In the genomic region with DNA sequence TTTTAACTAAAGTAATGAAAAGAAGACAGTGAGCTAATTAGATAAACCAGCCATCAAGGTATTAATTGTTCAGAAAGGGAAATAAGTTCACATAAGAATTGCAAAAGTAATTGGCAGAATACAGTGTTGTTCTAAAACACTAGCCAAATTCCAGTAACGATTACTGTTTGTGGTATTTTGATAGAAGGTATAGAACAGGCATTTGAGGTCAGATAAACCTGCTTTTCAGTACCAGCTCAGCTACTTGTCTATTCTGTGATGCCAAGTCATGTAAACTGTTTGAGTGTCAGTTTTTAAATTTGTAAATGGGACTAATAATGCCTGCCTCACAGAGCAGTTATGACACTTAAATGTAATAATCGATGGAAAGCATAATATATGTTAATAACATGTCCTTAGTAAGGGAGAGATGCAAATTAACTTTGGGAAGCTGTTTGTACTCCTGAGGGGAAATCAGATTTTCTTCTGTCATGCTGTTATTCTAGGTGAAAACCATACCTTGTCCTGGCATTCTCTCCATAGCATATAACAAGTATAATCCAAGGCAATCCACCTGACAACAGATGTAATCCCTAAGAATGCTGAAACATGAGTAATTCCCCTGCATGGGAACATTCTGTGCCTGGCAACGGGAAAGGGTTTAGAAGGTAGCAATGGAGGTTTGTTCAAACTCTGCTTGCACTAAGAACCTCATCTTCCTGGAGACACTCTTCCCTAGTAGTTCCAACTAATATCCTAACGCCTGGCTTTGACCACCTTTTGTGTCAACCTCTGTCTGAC, we compare ENCODE assay signal across 25 cellular contexts.
"Had no signal": no experiment of that assay in that cellular context is flagged by ENCODE, and none has a peak within 500 bp of the region (broad histone marks: within the 10 kb centered on the region; RNA-seq: fewer than 3 reads in every experiment).

No MANE protein-coding gene starts in this region.

- H3K27me3 ChIP-seq: gastroesophageal sphincter, heart right ventricle, suprapubic skin had no signal

- H3K9me3 ChIP-seq: gastroesophageal sphincter, heart right ventricle, prostate gland, SK-N-SH, suprapubic skin had no signal

- H3K4me1 Mint-ChIP-seq: activated naive CD8-positive, alpha-beta T cell treated with anti-CD3 and anti-CD28 coated beads, Interleukin-2, amount 10 ng/mL, durations not matched to agents 7 days and 5 days; immature natural killer cell; naive thymus-derived CD8-positive, alpha-beta T cell; stimulated activated naive CD8-positive, alpha-beta T cell treated with anti-CD3 and anti-CD28 coated beads, Interleukin-15, amount 100 ng/mL, for 72 hours; T-cell; WTC11 had no signal

- H3K27ac ChIP-seq: gastroesophageal sphincter, heart right ventricle, prostate gland, suprapubic skin had no signal

- ATAC-seq: gastroesophageal sphincter; heart right ventricle; naive thymus-derived CD8-positive, alpha-beta T cell; right cardiac atrium; stimulated activated naive CD8-positive, alpha-beta T cell treated with anti-CD3 and anti-CD28 coated beads, Interleukin-15, amount 100 ng/mL, for 72 hours; T-cell; WTC11 had no signal

- DNase-seq: activated CD4-positive, alpha-beta memory T cell treated with anti-CD3 and anti-CD28 coated beads for 36 hours; activated CD4-positive, alpha-beta T cell treated with anti-CD3 and anti-CD28 coated beads for 4 hours; activated naive CD4-positive, alpha-beta T cell treated with Interleukin-2 at 50 U/mL for 16 hours; activated naive CD8-positive, alpha-beta T cell treated with anti-CD3 and anti-CD28 coated beads, Interleukin-2, amount 10 ng/mL, durations not matched to agents 7 days and 5 days; activated T-cell treated with anti-CD3 and anti-CD28 coated beads, Interleukin-2, amount 50 U/mL, for 24 hours; anterior cingulate cortex; effector memory CD4-positive, alpha-beta T cell; heart right ventricle; immature natural killer cell; mesendoderm; naive thymus-derived CD8-positive, alpha-beta T cell; right cardiac atrium; SK-N-SH; small intestine; stimulated activated CD4-positive, alpha-beta T cell treated with anti-CD3 and anti-CD28 coated beads, Interleukin-15, amount 100 ng/mL, for 24 hours; stimulated activated CD4-positive, alpha-beta T cell treated with anti-CD3 and anti-CD28 coated beads, Interleukin-2, amount 100 ng/mL, for 48 hours; stimulated activated naive CD8-positive, alpha-beta T cell treated with anti-CD3 and anti-CD28 coated beads, Interleukin-15, amount 100 ng/mL, for 72 hours; T-cell; trophoblast cell had no signal

- H3K4me3 Mint-ChIP-seq: activated CD4-positive, alpha-beta memory T cell treated with anti-CD3 and anti-CD28 coated beads for 36 hours; activated naive CD8-positive, alpha-beta T cell treated with anti-CD3 and anti-CD28 coated beads, Interleukin-2, amount 10 ng/mL, durations not matched to agents 7 days and 5 days; activated T-cell treated with anti-CD3 and anti-CD28 coated beads, Interleukin-2, amount 50 U/mL, for 24 hours; dendritic cell treated with granulocyte-macrophage colony-stimulating factor and Interleukin-4, amounts not matched to agents 40 ng/mL and 50 ng/mL, for 4 days; immature natural killer cell; naive thymus-derived CD8-positive, alpha-beta T cell; stimulated activated naive CD8-positive, alpha-beta T cell treated with anti-CD3 and anti-CD28 coated beads, Interleukin-15, amount 100 ng/mL, for 72 hours; T-cell; WTC11 had no signal

- H3K27me3 Mint-ChIP-seq: activated naive CD8-positive, alpha-beta T cell treated with anti-CD3 and anti-CD28 coated beads, Interleukin-2, amount 10 ng/mL, durations not matched to agents 7 days and 5 days; activated T-cell treated with anti-CD3 and anti-CD28 coated beads, Interleukin-2, amount 50 U/mL, for 24 hours; dendritic cell treated with granulocyte-macrophage colony-stimulating factor and Interleukin-4, amounts not matched to agents 40 ng/mL and 50 ng/mL, for 4 days; stimulated activated naive CD8-positive, alpha-beta T cell treated with anti-CD3 and anti-CD28 coated beads, Interleukin-15, amount 100 ng/mL, for 72 hours had no signal

- H3K27ac Mint-ChIP-seq: activated CD4-positive, alpha-beta memory T cell treated with anti-CD3 and anti-CD28 coated beads for 36 hours; activated naive CD8-positive, alpha-beta T cell treated with anti-CD3 and anti-CD28 coated beads, Interleukin-2, amount 10 ng/mL, durations not matched to agents 7 days and 5 days; activated T-cell treated with anti-CD3 and anti-CD28 coated beads, Interleukin-2, amount 50 U/mL, for 24 hours; activated T-helper 2 cell treated with anti-CD3 and anti-CD28 coated beads, Interferon-gamma antibody, Interleukin-2, Interleukin-4, amounts not matched to agents 10 μg/mL and 5 μg/mL and 100 μg/mL, durations not matched to agents 14 hours and 24 hours and 36 hours; dendritic cell treated with granulocyte-macrophage colony-stimulating factor and Interleukin-4, amounts not matched to agents 40 ng/mL and 50 ng/mL, for 4 days; immature natural killer cell; stimulated activated naive CD8-positive, alpha-beta T cell treated with anti-CD3 and anti-CD28 coated beads, Interleukin-15, amount 100 ng/mL, for 72 hours; T-cell; WTC11 had no signal

- H3K9me3 Mint-ChIP-seq: activated CD4-positive, alpha-beta memory T cell treated with anti-CD3 and anti-CD28 coated beads for 36 hours; activated naive CD8-positive, alpha-beta T cell treated with anti-CD3 and anti-CD28 coated beads, Interleukin-2, amount 10 ng/mL, durations not matched to agents 7 days and 5 days; activated T-cell treated with anti-CD3 and anti-CD28 coated beads, Interleukin-2, amount 50 U/mL, for 24 hours; activated T-helper 2 cell treated with anti-CD3 and anti-CD28 coated beads, Interferon-gamma antibody, Interleukin-2, Interleukin-4, amounts not matched to agents 10 μg/mL and 5 μg/mL and 100 μg/mL, durations not matched to agents 14 hours and 24 hours and 36 hours; dendritic cell treated with granulocyte-macrophage colony-stimulating factor and Interleukin-4, amounts not matched to agents 40 ng/mL and 50 ng/mL, for 4 days; stimulated activated naive CD8-positive, alpha-beta T cell treated with anti-CD3 and anti-CD28 coated beads, Interleukin-15, amount 100 ng/mL, for 72 hours; T-cell; WTC11 had no signal

- H3K4me1 ChIP-seq: gastroesophageal sphincter, prostate gland, suprapubic skin had no signal

- H3K36me3 ChIP-seq: gastroesophageal sphincter, heart right ventricle, prostate gland, suprapubic skin had no signal

- H3K4me3 ChIP-seq: gastroesophageal sphincter, heart right ventricle, prostate gland, suprapubic skin had no signal

- H3K36me3 Mint-ChIP-seq: activated CD4-positive, alpha-beta memory T cell treated with anti-CD3 and anti-CD28 coated beads for 36 hours; activated naive CD8-positive, alpha-beta T cell treated with anti-CD3 and anti-CD28 coated beads, Interleukin-2, amount 10 ng/mL, durations not matched to agents 7 days and 5 days; immature natural killer cell; naive thymus-derived CD8-positive, alpha-beta T cell; T-cell; WTC11 had no signal
